9 cellular contexts compared by ENCODE assay signal in genomic region chr6:70520575-70520974, GRCh38. TPM values are rescaled to one million over a fixed set of nuclear protein-coding genes. Genes with fewer than 3 reads are reported as not detected.
DNase-seq lines count a peak whose midpoint lies in the region; ATAC-seq and TF ChIP-seq lines count a peak whose summit lies in the region.
"Had no signal": no experiment of that assay in that cellular context is flagged by ENCODE, and none has a peak within 500 bp of the region (broad histone marks: within the 10 kb centered on the region; RNA-seq: fewer than 3 reads in every experiment).

No MANE protein-coding gene starts in this region.

- H3K36me3 Mint-ChIP-seq in CD4-positive, alpha-beta memory T cell, result peaks cover 3 to 5% of the 10 kb centered on the region in 2 donors
- peaks cover 0 to 4% (median 3%) of the 10 kb centered on the region in 3 donors for H3K36me3 Mint-ChIP-seq in immature natural killer cell

- no peaks in the 10 kb centered on the region for H3K4me1 ChIP-seq in CD4-positive, alpha-beta memory T cell (ENCODE audit: insufficient read depth, low read length)
- H3K4me1 ChIP-seq: vagina had no signal

- no peaks in the 10 kb centered on the region for H3K27me3 ChIP-seq in CD4-positive, alpha-beta memory T cell (ENCODE audit: insufficient read depth, low read length)
- H3K27me3 ChIP-seq: vagina had no signal

- in situ Hi-C loops in SK-MEL-5 (cut with HindIII; ENCODE audit: low pct_unique_long_range_greater_than_20kb, low sequenced_read_pairs), result no loop called here

- no peak for TF ChIP-seq CTCF in GM20000 (IDR thresholded peaks at IDR 0.05; ENCODE audit: extremely low read depth, missing control alignments)

- peaks cover 0 to 7% (median 6%) of the 10 kb centered on the region in 4 donors for H3K4me1 Mint-ChIP-seq in CD4-positive, alpha-beta memory T cell
- H3K4me1 Mint-ChIP-seq in immature natural killer cell, result no peaks in the 10 kb centered on the region

- H3K9me3 ChIP-seq in CD4-positive, alpha-beta memory T cell (ENCODE audit: control insufficient read depth in 1 of 2, low read length in 2 of 2), result no peaks in the 10 kb centered on the region
- H3K9me3 ChIP-seq: vagina had no signal

- POLR2A ChIA-PET in CD4-positive, alpha-beta memory T cell (lab: Charles Lee; ENCODE audit: partially characterized antibody), result no interaction called here

- H3K27ac Mint-ChIP-seq in CD4-positive, alpha-beta memory T cell, result no peak overlapping the region
- no peak overlapping the region for H3K27ac Mint-ChIP-seq in immature natural killer cell

- no peak overlapping the region for H3K4me3 ChIP-seq in CD4-positive, alpha-beta memory T cell (ENCODE audit: low read length in 2 of 2)
- H3K4me3 ChIP-seq: vagina had no signal

- intact Hi-C loops in CD4-positive, alpha-beta memory T cell (cut with micrococcal nuclease), result loop anchor here (1.0 to 2.0 kb wide), 3 partner anchors 166 to 436 kb away; partner anchors contain the start of gene B3GAT2

- H3K9me3 Mint-ChIP-seq in CD4-positive, alpha-beta memory T cell, result no peaks in the 10 kb centered on the region
- no peaks in the 10 kb centered on the region for H3K9me3 Mint-ChIP-seq in immature natural killer cell

- H3K27me3 Mint-ChIP-seq in CD4-positive, alpha-beta memory T cell, result no peaks in the 10 kb centered on the region
- no peaks in the 10 kb centered on the region for H3K27me3 Mint-ChIP-seq in immature natural killer cell (ENCODE audit: low read depth in 3 of 3)

- no peak overlapping the region for H3K4me3 Mint-ChIP-seq in CD4-positive, alpha-beta memory T cell
- no peak overlapping the region for H3K4me3 Mint-ChIP-seq in immature natural killer cell

- H3K36me3 ChIP-seq in CD4-positive, alpha-beta memory T cell (ENCODE audit: insufficient read depth, low read length), result no peaks in the 10 kb centered on the region

- H3K27ac ChIP-seq in CD4-positive, alpha-beta memory T cell (ENCODE audit: low read depth, low read length), result no peak overlapping the region
- H3K27ac ChIP-seq: vagina had no signal

- ATAC-seq in HG02798 (IDR thresholded peaks at IDR 0.05; ENCODE audit: poor library complexity, unreplicated experiment), result no peak

- peak; percentile 12 to 41 (median 28) for DNase-seq in CD4-positive, alpha-beta memory T cell
- DNase-seq in GM20000 (ENCODE audit: low spot score), result peak; percentile 10
- peak; percentile 10 for DNase-seq in SK-MEL-5 (ENCODE audit: low read depth, low spot score)
- peak in 2 of 3 donors; percentile 2 to 21 for DNase-seq in immature natural killer cell
- no peak for DNase-seq in T-helper 9 cell
- DNase-seq in OCI-M2 (lab: John Stamatoyannopoulos, UW; ENCODE audit: unreplicated experiment), result no peak
- DNase-seq in anterior cingulate cortex (lab: John Stamatoyannopoulos, UW), result no peak

- CTCF ChIA-PET in CD4-positive, alpha-beta memory T cell (lab: Charles Lee; ENCODE audit: partially characterized antibody), result interaction anchor here (0.6 to 5.8 kb wide), 16 partner anchors 26 to 435 kb away, joined by 3 to 51 read pairs (median 4); partner anchors contain the start of genes B3GAT2 and SMAP1

RNA-seq across cellular contexts. Expression of gene SDHAF4, which starts 46.2 kb away (rescaled TPM):
- total RNA-seq in CD4-positive, alpha-beta memory T cell, result 10 to 100 TPM; 12.3 to 13.8 TPM
- polyA plus RNA-seq in CD4-positive, alpha-beta memory T cell, result 1 to 10 TPM; 2.7 to 8.8 TPM
- total RNA-seq in SK-MEL-5 (2014; rRNA removed; shearing (Covaris generic)), result 1.3 and 1.6 TPM in 2 replicates
- 2.7 and 3.6 TPM in 2 replicates for polyA plus RNA-seq in SK-MEL-5 (2015; cell fraction: cytosol; rRNA removed)
- polyA plus RNA-seq in SK-MEL-5 (2015; cell fraction: nucleus; rRNA removed), result 2.0 TPM in 1 of 2 replicates, not detected in the other
- polyA plus RNA-seq in immature natural killer cell, result 1 to 10 TPM in 2 of 3 donors, under 1 TPM in 1; 0.92 to 7.6 (median 6.6) TPM

Comparison
In these comparisons a context has a peak if more than half of its experiments do, and no peak if none do; other contexts are left out.
1. DNase-seq: peak in CD4-positive, alpha-beta memory T cell (5 of 5), GM20000 (single experiment), SK-MEL-5 (single experiment) and immature natural killer cell (2 of 3); none in T-helper 9 cell (single experiment), OCI-M2 (single experiment) and anterior cingulate cortex (0 of 58).